Comparison of ENCODE assay signal across 8 cellular contexts in the genomic region with DNA sequence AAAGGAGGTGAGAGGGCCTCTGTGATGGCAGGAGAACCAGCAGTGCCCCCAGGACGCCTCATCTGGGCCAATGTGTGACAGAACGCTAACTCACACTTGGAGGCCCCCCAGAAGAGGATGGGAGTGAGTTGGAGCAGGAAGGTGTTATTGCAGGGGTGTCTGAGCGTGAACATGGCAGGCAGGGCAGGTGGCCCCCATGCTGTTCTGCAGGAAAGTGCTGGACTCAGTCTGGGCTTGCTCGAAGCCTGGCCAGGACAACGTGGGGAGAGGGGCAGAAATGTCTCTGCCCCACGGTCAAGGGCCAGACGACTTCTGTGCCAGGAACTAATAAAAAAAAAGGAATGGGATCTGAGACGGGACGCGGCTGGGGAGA. TPM values are rescaled to one million over a fixed set of nuclear protein-coding genes. Genes with fewer than 3 reads are reported as not detected.
DNase-seq lines count a peak whose midpoint lies in the region; ATAC-seq and TF ChIP-seq lines count a peak whose summit lies in the region.

No MANE protein-coding gene starts in this region.

- no peaks in the 10 kb centered on the region for H3K79me2 ChIP-seq in neural cell (replicated peaks; ENCODE audit: insufficient read depth, low read length)

- H3K27ac ChIP-seq in coronary artery: peak overlapping the region; percentile 84 to 92
- peak overlapping the region; percentile 6 for H3K27ac ChIP-seq in neural cell (ENCODE audit: low read length)

- peak overlapping the region; percentile 68 for H3K9ac ChIP-seq in neural cell (ENCODE audit: low read length)

- H3K4me3 ChIP-seq in coronary artery (peak overlapping the region; percentile 75), neural cell (ENCODE audit: low read length) (peak overlapping the region; percentile 70), MG63 (no peak overlapping the region)

- peak overlapping the region; percentile 41 for H3K4me2 ChIP-seq in neural cell (ENCODE audit: low read length)

- ATAC-seq in stimulated activated naive CD8-positive, alpha-beta T cell treated with anti-CD3 and anti-CD28 coated beads, Interleukin-15, Interleukin-2, amounts not matched to agents 100 U/mL and 50 U/mL, for 24 hours: no peak

- H3K9me3 Mint-ChIP-seq in stimulated activated naive CD8-positive, alpha-beta T cell treated with anti-CD3 and anti-CD28 coated beads, Interleukin-15, Interleukin-2, amounts not matched to agents 100 ng/mL and 50 ng/mL, for 24 hours: no peaks in the 10 kb centered on the region

- H3K9me2 ChIP-seq in neural cell (ENCODE audit: insufficient read depth, low read length): no peaks in the 10 kb centered on the region

- H3F3A ChIP-seq in neural cell (ENCODE audit: insufficient read depth, low read length, poor library complexity, severe bottlenecking): no peaks in the 10 kb centered on the region

- H3K36me3 Mint-ChIP-seq in stimulated activated naive CD8-positive, alpha-beta T cell treated with anti-CD3 and anti-CD28 coated beads, Interleukin-15, Interleukin-2, amounts not matched to agents 100 ng/mL and 50 ng/mL, for 24 hours (ENCODE audit: low read depth): no peaks in the 10 kb centered on the region

- no peak for DNase-seq in stimulated activated naive CD8-positive, alpha-beta T cell treated with anti-CD3 and anti-CD28 coated beads, Interleukin-15, Interleukin-2, amounts not matched to agents 100 U/mL and 50 U/mL, for 24 hours
- DNase-seq in coronary artery (ENCODE audit: low spot score): no peak
- no peak for DNase-seq in kidney glomerular epithelial cell (lab: John Stamatoyannopoulos, UW)
- no peak for DNase-seq in MG63
- DNase-seq in DMS79 treated with DMSO at 0.1 percent for 48 hours (lab: John Stamatoyannopoulos, UW): no peak
- DNase-seq in DMS 273 treated with DMSO at 0.1 percent for 48 hours (lab: John Stamatoyannopoulos, UW): no peak

- H3K4me1 Mint-ChIP-seq in stimulated activated naive CD8-positive, alpha-beta T cell treated with anti-CD3 and anti-CD28 coated beads, Interleukin-15, Interleukin-2, amounts not matched to agents 100 ng/mL and 50 ng/mL, for 24 hours (ENCODE audit: low read depth): peaks cover 26% of the 10 kb centered on the region

- peak overlapping the region; percentile 31 for H3K27ac Mint-ChIP-seq in stimulated activated naive CD8-positive, alpha-beta T cell treated with anti-CD3 and anti-CD28 coated beads, Interleukin-15, Interleukin-2, amounts not matched to agents 100 ng/mL and 50 ng/mL, for 24 hours

- no peaks in the 10 kb centered on the region for H3K9me3 ChIP-seq in neural cell (ENCODE audit: low read length)
- H3K9me3 ChIP-seq in MG63: no peaks in the 10 kb centered on the region

- no peak for TF ChIP-seq RAD21 in neural cell (conservative IDR thresholded peaks at IDR 0.05)

- H3K4me3 Mint-ChIP-seq in stimulated activated naive CD8-positive, alpha-beta T cell treated with anti-CD3 and anti-CD28 coated beads, Interleukin-15, Interleukin-2, amounts not matched to agents 100 ng/mL and 50 ng/mL, for 24 hours: peak overlapping the region; percentile 89

- H3K27me3 Mint-ChIP-seq in stimulated activated naive CD8-positive, alpha-beta T cell treated with anti-CD3 and anti-CD28 coated beads, Interleukin-15, Interleukin-2, amounts not matched to agents 100 ng/mL and 50 ng/mL, for 24 hours: peaks cover 52% of the 10 kb centered on the region

- H3K36me3 ChIP-seq in neural cell (ENCODE audit: insufficient read depth, low read length) (no peaks in the 10 kb centered on the region), MG63 (no peaks in the 10 kb centered on the region)

- TF ChIP-seq EP300 in neural cell (conservative IDR thresholded peaks at IDR 0.05; ENCODE audit: poor library complexity, severe bottlenecking): no peak

- no peak for TF ChIP-seq CTCF in coronary artery (IDR thresholded peaks at IDR 0.05)
- no peak for TF ChIP-seq CTCF in neural cell (IDR thresholded peaks at IDR 0.05; ENCODE audit: poor library complexity, severe bottlenecking)

- no peak overlapping the region for H2AFZ ChIP-seq in neural cell (ENCODE audit: low read depth, low read length)

- peaks cover 46% of the 10 kb centered on the region for H3K27me3 ChIP-seq in neural cell (ENCODE audit: insufficient read depth, low read depth, low read length)
- peaks cover 13% of the 10 kb centered on the region for H3K27me3 ChIP-seq in MG63

- H4K20me1 ChIP-seq in neural cell (ENCODE audit: insufficient read depth): no peaks in the 10 kb centered on the region

TF ChIP-seq in neural cell, 6 proteins besides CTCF, POLR2A, EP300 and RAD21:
- no peak for TF ChIP-seq REST (IDR thresholded peaks at IDR 0.05; ENCODE audit: borderline replicate concordance)
- no peak for TF ChIP-seq MXI1 (conservative IDR thresholded peaks at IDR 0.05; ENCODE audit: poor library complexity, severe bottlenecking)
- no peak for TF ChIP-seq POLR2AphosphoS5 (IDR thresholded peaks at IDR 0.05)
- TF ChIP-seq SMC3 (conservative IDR thresholded peaks at IDR 0.05; ENCODE audit: poor library complexity): no peak
- no peak for TF ChIP-seq TAF1 (IDR thresholded peaks at IDR 0.05; ENCODE audit: low read depth)
- TF ChIP-seq EZH2 (IDR thresholded peaks at IDR 0.05; ENCODE audit: borderline replicate concordance, insufficient read depth, low read length, poor library complexity, severe bottlenecking): no peak

RNA-seq across cellular contexts. Expression of gene EBF4, which starts 0.9 kb away (rescaled TPM):
- 10.3 and 13.2 TPM in 2 replicates for polyA plus RNA-seq in neural cell
- 8.0 and 9.1 TPM in 2 replicates for polyA minus RNA-seq in neural cell
- not detected in 2 replicates for total RNA-seq in MG63 (2014; rRNA removed; shearing (Covaris generic); ENCODE audit: low replicate concordance)

RNA-seq across cellular contexts. Expression of gene IDH3B, which starts 27.6 kb away (rescaled TPM):
- 296 and 307 TPM in 2 replicates for polyA plus RNA-seq in neural cell
- 93.0 and 101 TPM in 2 replicates for polyA minus RNA-seq in neural cell
- total RNA-seq in MG63 (2014; rRNA removed; shearing (Covaris generic); ENCODE audit: low replicate concordance): 122 and 141 TPM in 2 replicates

RNA-seq across cellular contexts. Expression of gene NOP56, which starts 39.2 kb away (rescaled TPM):
- 184 and 188 TPM in 2 replicates for polyA plus RNA-seq in neural cell
- 126 and 134 TPM in 2 replicates for polyA minus RNA-seq in neural cell
- 284 and 313 TPM in 2 replicates for total RNA-seq in MG63 (2014; rRNA removed; shearing (Covaris generic); ENCODE audit: low replicate concordance)
